ENCODE assay signal across 24 cellular contexts in the genomic region with DNA sequence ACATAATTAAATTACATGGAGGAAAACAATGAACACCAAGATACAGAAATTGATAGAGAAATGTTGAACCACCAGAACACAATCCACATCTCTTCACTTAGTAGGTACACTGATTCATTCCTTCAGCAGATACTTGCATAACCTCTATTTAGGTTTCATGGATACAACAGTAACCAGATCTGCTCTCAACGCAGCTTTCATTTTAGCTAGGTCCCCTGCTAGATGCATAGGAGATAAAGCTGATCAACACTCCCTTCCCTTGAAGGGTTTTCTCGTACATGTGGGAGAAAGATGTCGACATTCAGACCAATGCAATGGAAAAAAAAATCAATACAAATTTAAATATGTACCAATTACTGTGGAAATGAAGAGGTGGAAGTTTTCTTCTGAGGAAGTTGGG. TPM values are rescaled to one million over a fixed set of nuclear protein-coding genes. Genes with fewer than 3 reads are reported as not detected.
"Had no signal": no experiment of that assay in that cellular context is flagged by ENCODE, and none has a peak within 500 bp of the region (broad histone marks: within the 10 kb centered on the region; RNA-seq: fewer than 3 reads in every experiment).

No MANE protein-coding gene starts in this region.

- H3K4me1 Mint-ChIP-seq: immature natural killer cell; naive B cell; stimulated activated memory B cell treated with anti-CD40 and anti-IgM and Interleukin-4, amounts not matched to agents 10 μg/mL and 1 μg/mL and 100 μg/mL, for 72 hours had no signal

- H3K4me3 Mint-ChIP-seq: dendritic cell treated with granulocyte-macrophage colony-stimulating factor and Interleukin-4, amounts not matched to agents 40 ng/mL and 50 ng/mL, for 4 days; effector memory CD8-positive, alpha-beta T cell; immature natural killer cell; naive B cell; nephron progenitor cell; stimulated activated memory B cell treated with anti-CD40 and anti-IgM and Interleukin-4, amounts not matched to agents 10 μg/mL and 1 μg/mL and 100 μg/mL, for 72 hours; stimulated activated naive CD8-positive, alpha-beta T cell treated with anti-CD3 and anti-CD28 coated beads, Interleukin-15, Interleukin-2, amounts not matched to agents 100 ng/mL and 50 ng/mL, for 24 hours had no signal

- H3K9me3 ChIP-seq: esophagus muscularis mucosa, gastrocnemius medialis, left ventricle myocardium inferior, lower lobe of right lung, neutrophil, psoas muscle, spleen, tibial artery, upper lobe of right lung had no signal

- H3K4me1 ChIP-seq: esophagus muscularis mucosa, gastrocnemius medialis, left ventricle myocardium inferior, psoas muscle, spleen, upper lobe of right lung had no signal

- H3K27ac ChIP-seq: esophagus muscularis mucosa, gastrocnemius medialis, left ventricle myocardium inferior, lower lobe of right lung, neutrophil, psoas muscle, spleen, tibial artery, upper lobe of right lung had no signal

- DNase-seq: effector memory CD8-positive, alpha-beta T cell; gastrocnemius medialis; immature natural killer cell; kidney; left cardiac atrium; left ventricle myocardium inferior; lower lobe of right lung; mesenchymal stem cell; naive B cell; nephron progenitor cell; psoas muscle; spleen; stimulated activated CD4-positive, alpha-beta T cell treated with anti-CD3 and anti-CD28 coated beads, Interleukin-15, amount 100 ng/mL, for 24 hours; stimulated activated CD4-positive, alpha-beta T cell treated with anti-CD3 and anti-CD28 coated beads, Interleukin-1b, Interleukin-23, amount 100 ng/mL, for 48 hours; stimulated activated CD4-positive, alpha-beta T cell treated with anti-CD3 and anti-CD28 coated beads, Interleukin-4, amount 100 ng/mL, for 24 hours; tibial artery; upper lobe of right lung had no signal

- H3K27me3 Mint-ChIP-seq: dendritic cell treated with granulocyte-macrophage colony-stimulating factor and Interleukin-4, amounts not matched to agents 40 ng/mL and 50 ng/mL, for 4 days; effector memory CD8-positive, alpha-beta T cell; stimulated activated memory B cell treated with anti-CD40 and anti-IgM and Interleukin-4, amounts not matched to agents 10 μg/mL and 1 μg/mL and 100 μg/mL, for 72 hours had no signal

- H3K4me3 ChIP-seq: esophagus muscularis mucosa, gastrocnemius medialis, left ventricle myocardium inferior, lower lobe of right lung, psoas muscle, spleen, tibial artery, upper lobe of right lung had no signal

- H3K36me3 Mint-ChIP-seq: immature natural killer cell; naive B cell; stimulated activated memory B cell treated with anti-CD40 and anti-IgM and Interleukin-4, amounts not matched to agents 10 μg/mL and 1 μg/mL and 100 μg/mL, for 72 hours had no signal

- H3K36me3 ChIP-seq: esophagus muscularis mucosa, gastrocnemius medialis, left ventricle myocardium inferior, lower lobe of right lung, neutrophil, spleen, tibial artery, upper lobe of right lung had no signal

- H3K27me3 ChIP-seq: esophagus muscularis mucosa, gastrocnemius medialis, neutrophil, spleen, tibial artery, upper lobe of right lung had no signal

- H3K9me3 Mint-ChIP-seq: dendritic cell treated with granulocyte-macrophage colony-stimulating factor and Interleukin-4, amounts not matched to agents 40 ng/mL and 50 ng/mL, for 4 days; nephron progenitor cell; stimulated activated memory B cell treated with anti-CD40 and anti-IgM and Interleukin-4, amounts not matched to agents 10 μg/mL and 1 μg/mL and 100 μg/mL, for 72 hours had no signal

- ATAC-seq: effector memory CD8-positive, alpha-beta T cell; gastrocnemius medialis; left cardiac atrium; lower lobe of right lung; psoas muscle; sciatic nerve; stimulated activated memory B cell treated with anti-CD40 and anti-IgM and Interleukin-4, amounts not matched to agents 10 μg/mL and 1 μg/mL and 100 μg/mL, for 72 hours; upper lobe of right lung had no signal

- FAIRE-seq: colon, kidney had no signal

- H3K27ac Mint-ChIP-seq: dendritic cell treated with granulocyte-macrophage colony-stimulating factor and Interleukin-4, amounts not matched to agents 40 ng/mL and 50 ng/mL, for 4 days; effector memory CD8-positive, alpha-beta T cell; immature natural killer cell; naive B cell; nephron progenitor cell; stimulated activated memory B cell treated with anti-CD40 and anti-IgM and Interleukin-4, amounts not matched to agents 10 μg/mL and 1 μg/mL and 100 μg/mL, for 72 hours; stimulated activated naive CD8-positive, alpha-beta T cell treated with anti-CD3 and anti-CD28 coated beads, Interleukin-15, Interleukin-2, amounts not matched to agents 100 ng/mL and 50 ng/mL, for 24 hours had no signal

RNA-seq across cellular contexts. Expression of a gene that starts 37.3 kb away (rescaled TPM):
- polyA plus RNA-seq: immature natural killer cell had no signal
